9 cellular contexts compared by ENCODE assay signal in genomic region chr16:77539336-77539735, GRCh38.
"Had no signal": no experiment of that assay in that cellular context is flagged by ENCODE, and none has a peak within 500 bp of the region (broad histone marks: within the 10 kb centered on the region; RNA-seq: fewer than 3 reads in every experiment).

No MANE protein-coding gene starts in this region.

- DNase-seq: GM23248, GOT3, H7, KBM-7 had no signal

- ATAC-seq: HCT116, HepG2 had no signal

- H3K36me3 Mint-ChIP-seq: IgD-negative memory B cell had no signal

- FAIRE-seq: HepG2 had no signal

- H3K4me1 ChIP-seq: HAP-1 had no signal

- H3K36me3 ChIP-seq: HAP-1 had no signal

- H3K4me3 ChIP-seq: GM23248, HAP-1 had no signal

- H3K4me1 Mint-ChIP-seq: IgD-negative memory B cell had no signal

- H3K9ac ChIP-seq: GM23248 had no signal

- H3K9me3 ChIP-seq: HAP-1 had no signal

- H3K4me3 Mint-ChIP-seq: IgD-negative memory B cell had no signal

- H3K27ac ChIP-seq: GM23248, HL-60 had no signal

- H3K27ac Mint-ChIP-seq: IgD-negative memory B cell had no signal

- H2AFZ ChIP-seq: GM23248 had no signal
